Comparison of ENCODE assay signal across 1 cellular context in the genomic region with DNA sequence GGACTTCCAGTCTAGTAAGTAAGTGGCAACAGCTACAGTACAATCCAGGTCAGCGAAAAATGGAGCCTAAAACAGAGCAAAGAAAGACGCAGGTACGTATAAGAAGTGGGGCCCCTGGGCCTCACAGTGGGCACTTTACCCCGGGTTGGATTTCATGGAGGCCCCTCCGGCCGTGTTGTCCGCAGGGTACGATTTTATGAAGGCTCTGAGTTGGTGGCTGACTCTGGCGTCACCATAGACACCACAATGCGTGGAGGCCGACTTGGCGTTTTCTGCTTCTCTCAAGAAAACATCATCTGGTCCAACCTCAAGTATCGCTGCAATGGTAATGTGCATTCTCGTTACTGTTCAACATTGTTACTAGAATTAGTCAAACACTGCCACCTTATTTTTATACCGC.
TF ChIP-seq lines count a peak whose summit lies in the region.

No MANE protein-coding gene starts in this region.

TF ChIP-seq in HCT116, 20 proteins besides CTCF, POLR2A, EP300 and RAD21 (continued from another document):
- TF ChIP-seq, protein P1, sequence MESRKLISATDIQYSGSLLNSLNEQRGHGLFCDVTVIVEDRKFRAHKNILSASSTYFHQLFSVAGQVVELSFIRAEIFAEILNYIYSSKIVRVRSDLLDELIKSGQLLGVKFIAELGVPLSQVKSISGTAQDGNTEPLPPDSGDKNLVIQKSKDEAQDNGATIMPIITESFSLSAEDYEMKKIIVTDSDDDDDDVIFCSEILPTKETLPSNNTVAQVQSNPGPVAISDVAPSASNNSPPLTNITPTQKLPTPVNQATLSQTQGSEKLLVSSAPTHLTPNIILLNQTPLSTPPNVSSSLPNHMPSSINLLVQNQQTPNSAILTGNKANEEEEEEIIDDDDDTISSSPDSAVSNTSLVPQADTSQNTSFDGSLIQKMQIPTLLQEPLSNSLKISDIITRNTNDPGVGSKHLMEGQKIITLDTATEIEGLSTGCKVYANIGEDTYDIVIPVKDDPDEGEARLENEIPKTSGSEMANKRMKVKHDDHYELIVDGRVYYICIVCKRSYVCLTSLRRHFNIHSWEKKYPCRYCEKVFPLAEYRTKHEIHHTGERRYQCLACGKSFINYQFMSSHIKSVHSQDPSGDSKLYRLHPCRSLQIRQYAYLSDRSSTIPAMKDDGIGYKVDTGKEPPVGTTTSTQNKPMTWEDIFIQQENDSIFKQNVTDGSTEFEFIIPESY (IDR thresholded peaks at IDR 0.05; ENCODE audit: extremely low read depth, insufficient replicate concordance, low read length) = no peak
- TF ChIP-seq EZH2 (IDR thresholded peaks at IDR 0.05) (no peak), SP1 (IDR thresholded peaks at IDR 0.05; ENCODE audit: low read depth) (no peak), CEBPB (IDR thresholded peaks at IDR 0.05; ENCODE audit: low read depth) (no peak), ATF3 (IDR thresholded peaks at IDR 0.05) (no peak)
